Comparison of ENCODE assay signal across 20 cellular contexts in the genomic region with DNA sequence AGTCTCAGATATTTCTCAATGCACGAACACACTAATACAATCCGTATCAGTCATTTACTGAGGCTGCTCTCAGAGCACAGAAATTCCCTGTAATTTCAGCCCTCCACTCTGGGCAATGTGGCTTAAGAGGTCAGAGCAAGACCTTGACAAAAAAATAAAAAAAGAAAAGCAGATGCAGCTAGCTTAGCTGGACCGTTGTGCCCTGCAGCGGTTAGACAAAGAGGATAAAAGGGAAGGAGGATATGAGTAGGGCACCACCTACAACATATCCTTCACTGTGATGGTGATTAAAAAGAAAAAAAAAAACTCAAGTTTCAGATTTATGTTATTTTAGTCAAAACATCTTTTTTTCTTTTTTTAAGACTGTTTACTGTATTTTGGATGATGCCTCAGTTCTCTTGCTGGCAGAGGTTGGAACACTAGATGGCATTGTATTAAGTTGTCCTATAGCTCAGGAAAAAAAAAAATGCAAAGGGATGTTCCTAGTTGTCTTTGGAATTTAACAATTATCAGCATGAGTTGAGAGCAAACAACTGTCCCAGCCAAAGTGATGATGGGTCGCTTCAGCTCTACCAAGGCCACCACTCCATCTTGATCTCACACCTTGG. TPM values are rescaled to one million over a fixed set of nuclear protein-coding genes. Genes with fewer than 3 reads are reported as not detected.
A peak's percentile ranks its signal among the peaks of the same experiment; 100 is the strongest.
DNase-seq lines count a peak whose midpoint lies in the region; ATAC-seq, FAIRE-seq and TF ChIP-seq lines count a peak whose summit lies in the region.
"Had no signal": no experiment of that assay in that cellular context is flagged by ENCODE, and none has a peak within 500 bp of the region (broad histone marks: within the 10 kb centered on the region; RNA-seq: fewer than 3 reads in every experiment).

No MANE protein-coding gene starts in this region.

- H3K27me3 Mint-ChIP-seq in astrocyte (ENCODE audit: low read depth, unreplicated experiment), result no peaks in the 10 kb centered on the region
- H3K27me3 Mint-ChIP-seq in naive thymus-derived CD4-positive, alpha-beta T cell, result peaks cover 0 to 35% (median 10%) of the 10 kb centered on the region in 5 donors

- H2AFZ ChIP-seq in astrocyte (ENCODE audit: low read depth, low read length), result no peak overlapping the region

- H3K27ac Mint-ChIP-seq in astrocyte (ENCODE audit: unreplicated experiment), result no peak overlapping the region
- no peak overlapping the region for H3K27ac Mint-ChIP-seq in naive thymus-derived CD4-positive, alpha-beta T cell
- H3K27ac Mint-ChIP-seq: activated CD8-positive, alpha-beta T cell treated with anti-CD3 and anti-CD28 coated beads, Interleukin-2, amount 10 ng/mL, durations not matched to agents 7 days and 5 days; activated naive CD4-positive, alpha-beta T cell treated with anti-CD3 and anti-CD28 coated beads, Interleukin-2, amount 50 U/mL, for 72 hours; WTC11 had no signal

- no peak overlapping the region for H3K9ac ChIP-seq in astrocyte (ENCODE audit: low read length)

- H3K36me3 ChIP-seq in astrocyte (ENCODE audit: insufficient read depth, low read length) (no peaks in the 10 kb centered on the region), aorta (ENCODE audit: control insufficient read depth in 1 of 2, insufficient read depth in 2 of 2, low read length in 1 of 2) (no peaks in the 10 kb centered on the region)
- H3K36me3 ChIP-seq in naive thymus-derived CD4-positive, alpha-beta T cell (ENCODE audit: control insufficient read depth in 2 of 3, insufficient read depth in 3 of 3, low read length in 3 of 3), result no peaks in the 10 kb centered on the region
- H3K36me3 ChIP-seq: lower lobe of right lung, pancreas had no signal

- POLR2A ChIA-PET in naive thymus-derived CD4-positive, alpha-beta T cell (lab: Charles Lee), result no interaction called here

- H3K4me1 ChIP-seq in astrocyte (ENCODE audit: insufficient read depth, low read length) (peaks cover 11% of the 10 kb centered on the region), aorta (ENCODE audit: control insufficient read depth in 1 of 2, insufficient read depth in 2 of 2, low read length in 2 of 2) (no peaks in the 10 kb centered on the region)
- no peaks in the 10 kb centered on the region for H3K4me1 ChIP-seq in naive thymus-derived CD4-positive, alpha-beta T cell (ENCODE audit: control insufficient read depth in 2 of 2, insufficient read depth in 2 of 2, low read length in 2 of 2)
- H3K4me1 ChIP-seq: lower lobe of right lung had no signal

- H3K4me3 Mint-ChIP-seq in astrocyte (ENCODE audit: unreplicated experiment), result no peak overlapping the region
- no peak overlapping the region for H3K4me3 Mint-ChIP-seq in naive thymus-derived CD4-positive, alpha-beta T cell
- H3K4me3 Mint-ChIP-seq: activated CD8-positive, alpha-beta T cell treated with anti-CD3 and anti-CD28 coated beads, Interleukin-2, amount 10 ng/mL, durations not matched to agents 7 days and 5 days; central memory CD8-positive, alpha-beta T cell; WTC11 had no signal

- no peaks in the 10 kb centered on the region for H3K79me2 ChIP-seq in astrocyte (ENCODE audit: insufficient read depth, low read length)

- TF ChIP-seq CTCF in AG10803 (conservative IDR thresholded peaks at IDR 0.05; ENCODE audit: low read length) (peak; percentile 16; the same call in 1 of the 2 replicates), astrocyte (IDR thresholded peaks at IDR 0.05; ENCODE audit: insufficient read depth, low read depth, low read length) (peak; percentile 5), fibroblast of mammary gland (conservative IDR thresholded peaks at IDR 0.05; ENCODE audit: control insufficient read depth, insufficient read depth, low read depth, low read length) (peak; percentile 26)

- H4K20me1 ChIP-seq in astrocyte (ENCODE audit: insufficient read depth, low read length), result no peaks in the 10 kb centered on the region

- H3K9me3 ChIP-seq in astrocyte (ENCODE audit: insufficient read depth, low read depth, low read length) (no peaks in the 10 kb centered on the region), aorta (ENCODE audit: control insufficient read depth, low read length) (no peaks in the 10 kb centered on the region)
- H3K9me3 ChIP-seq in naive thymus-derived CD4-positive, alpha-beta T cell (ENCODE audit: control insufficient read depth in 2 of 3, low read length in 3 of 3), result no peaks in the 10 kb centered on the region
- H3K9me3 ChIP-seq: lower lobe of right lung, pancreas had no signal

- H3K4me2 ChIP-seq in astrocyte (ENCODE audit: low read length), result no peak overlapping the region

- H3K4me1 Mint-ChIP-seq in astrocyte (ENCODE audit: low read depth, unreplicated experiment), result peaks cover 8% of the 10 kb centered on the region
- H3K4me1 Mint-ChIP-seq in naive thymus-derived CD4-positive, alpha-beta T cell, result no peaks in the 10 kb centered on the region
- H3K4me1 Mint-ChIP-seq: central memory CD8-positive, alpha-beta T cell had no signal

- H3K4me3 ChIP-seq in AG10803 (ENCODE audit: low read length), result no peak overlapping the region
- H3K4me3 ChIP-seq in astrocyte (ENCODE audit: insufficient read depth, low read depth, low read length), result no peak overlapping the region
- no peak overlapping the region for H3K4me3 ChIP-seq in fibroblast of mammary gland (ENCODE audit: control insufficient read depth, low read depth, low read length)
- no peak overlapping the region for H3K4me3 ChIP-seq in naive thymus-derived CD4-positive, alpha-beta T cell (ENCODE audit: low read length)
- no peak overlapping the region for H3K4me3 ChIP-seq in aorta (ENCODE audit: low read length in 2 of 2)
- H3K4me3 ChIP-seq: lower lobe of right lung, pancreas, skin epidermis had no signal

- no peak for FAIRE-seq in astrocyte (lab: Jason Lieb, UNC)
- FAIRE-seq: endometrium, pancreas had no signal

- WGBS in aorta, 2 donors, result 89 to 95% methylated on average over 5 of the region's 5 CpGs

- H3K27me3 ChIP-seq in astrocyte (ENCODE audit: insufficient read depth, low read length) (no peaks in the 10 kb centered on the region), aorta (ENCODE audit: control insufficient read depth in 1 of 2, insufficient read depth in 2 of 2, low read length in 1 of 2) (no peaks in the 10 kb centered on the region)
- H3K27me3 ChIP-seq in naive thymus-derived CD4-positive, alpha-beta T cell (ENCODE audit: control insufficient read depth in 2 of 2, insufficient read depth in 2 of 2, low read length in 2 of 2), result no peaks in the 10 kb centered on the region
- H3K27me3 ChIP-seq: pancreas had no signal

- H3K27ac ChIP-seq in astrocyte (ENCODE audit: low read depth, low read length) (no peak overlapping the region), aorta (ENCODE audit: low read depth in 1 of 2, low read length in 2 of 2) (no peak overlapping the region)
- no peak overlapping the region for H3K27ac ChIP-seq in naive thymus-derived CD4-positive, alpha-beta T cell (ENCODE audit: low read depth, low read length)
- H3K27ac ChIP-seq: lower lobe of right lung, pancreas had no signal

- intact Hi-C loops in naive thymus-derived CD4-positive, alpha-beta T cell (cut with micrococcal nuclease), result no loop called here
- intact Hi-C loops in aorta (cut with DNase I), result loop anchor here in 1 of 2 donors (5.0 kb wide), 1 partner anchor 117 kb away; no protein-coding TSS in a partner anchor

- no peaks in the 10 kb centered on the region for H3K9me3 Mint-ChIP-seq in astrocyte (ENCODE audit: unreplicated experiment)
- peaks cover 0 to 4% (median 0%) of the 10 kb centered on the region in 11 donors for H3K9me3 Mint-ChIP-seq in naive thymus-derived CD4-positive, alpha-beta T cell
- H3K9me3 Mint-ChIP-seq: activated naive CD4-positive, alpha-beta T cell treated with anti-CD3 and anti-CD28 coated beads, Interleukin-2, amount 50 U/mL, for 72 hours; central memory CD8-positive, alpha-beta T cell had no signal

- CTCF ChIA-PET in naive thymus-derived CD4-positive, alpha-beta T cell (lab: Charles Lee), result no interaction called here

- no peak for DNase-seq in AG10803 (ENCODE audit: low read depth)
- peak; percentile 19 for DNase-seq in NCI-H146 (lab: John Stamatoyannopoulos, UW)
- peak; percentile 7 for DNase-seq in astrocyte (ENCODE audit: low read depth)
- peak; percentile 37 for DNase-seq in fibroblast of mammary gland (ENCODE audit: low read depth)
- DNase-seq in naive thymus-derived CD4-positive, alpha-beta T cell, result no peak
- DNase-seq in effector CD4-positive, alpha-beta T cell, result no peak
- no peak for DNase-seq in aorta
- no peak for DNase-seq in NCI-H1048 (lab: John Stamatoyannopoulos, UW)
- DNase-seq: activated CD8-positive, alpha-beta T cell treated with anti-CD3 and anti-CD28 coated beads, Interleukin-2, amount 10 ng/mL, durations not matched to agents 7 days and 5 days; activated T-cell treated with anti-CD3 and anti-CD28 coated beads, Interleukin-2, amount 50 U/mL, for 48 hours; AML-193; lower lobe of right lung; NCI-H2107; pancreas had no signal

- no peak for ATAC-seq in naive thymus-derived CD4-positive, alpha-beta T cell
- no peak for ATAC-seq in aorta (ENCODE audit: low FRiP score)
- ATAC-seq: activated CD8-positive, alpha-beta T cell treated with anti-CD3 and anti-CD28 coated beads, Interleukin-2, amount 10 ng/mL, durations not matched to agents 7 days and 5 days; activated naive CD4-positive, alpha-beta T cell treated with anti-CD3 and anti-CD28 coated beads, Interleukin-2, amount 50 U/mL, for 72 hours; lower lobe of right lung; pancreas; WTC11 had no signal

- no peaks in the 10 kb centered on the region for H3K36me3 Mint-ChIP-seq in astrocyte (ENCODE audit: low read depth, unreplicated experiment)
- H3K36me3 Mint-ChIP-seq in naive thymus-derived CD4-positive, alpha-beta T cell, result no peaks in the 10 kb centered on the region

RNA-seq across cellular contexts. Expression of a gene that starts 59.9 kb away (rescaled TPM):
- total RNA-seq in astrocyte (2.6 and 3.4 TPM in 2 replicates), aorta (1 to 10 TPM; 1.5 to 2.3 TPM)
- total RNA-seq in naive thymus-derived CD4-positive, alpha-beta T cell, result 1 to 10 TPM; 1.5 to 6.7 (median 2.9) TPM
- polyA plus RNA-seq in naive thymus-derived CD4-positive, alpha-beta T cell, result 1 to 10 TPM; 6.9 to 8.9 TPM
- polyA plus RNA-seq in aorta, result under 1 TPM in 1 of 2 donors, not detected in 1; 0.50 TPM
- total RNA-seq: myocyte had no signal

Comparison
In these comparisons a context has a peak if more than half of its experiments do, and no peak if none do; other contexts are left out.
1. DNase-seq: peak in NCI-H146 (single experiment), astrocyte (single experiment) and fibroblast of mammary gland (single experiment); none in AG10803 (single experiment), naive thymus-derived CD4-positive, alpha-beta T cell (0 of 9), effector CD4-positive, alpha-beta T cell (single experiment), aorta (0 of 2) and NCI-H1048 (single experiment).
2. Peak in every context shown above with its lines, with median percentiles within 50 percentile points of each other: CTCF ChIP-seq.